8 cellular contexts compared by ENCODE assay signal in genomic region chr6:10722570-10722819, GRCh38. TPM values are rescaled to one million over a fixed set of nuclear protein-coding genes. Genes with fewer than 3 reads are reported as not detected.
DNase-seq lines count a peak whose midpoint lies in the region; ATAC-seq, FAIRE-seq and TF ChIP-seq lines count a peak whose summit lies in the region.

No MANE protein-coding gene starts in this region.

- peaks cover 21% of the 10 kb centered on the region for H3K36me3 Mint-ChIP-seq in activated CD4-positive, alpha-beta T cell treated with anti-CD3 and anti-CD28 coated beads for 36 hours (ENCODE audit: low read depth)
- H3K36me3 Mint-ChIP-seq in activated naive CD8-positive, alpha-beta T cell treated with anti-CD3 and anti-CD28 coated beads, Interleukin-2, amount 10 ng/mL, durations not matched to agents 7 days and 5 days = peaks cover 16% of the 10 kb centered on the region

- no peaks in the 10 kb centered on the region for H3K27me3 Mint-ChIP-seq in activated CD4-positive, alpha-beta T cell treated with anti-CD3 and anti-CD28 coated beads for 36 hours
- H3K27me3 Mint-ChIP-seq in activated naive CD8-positive, alpha-beta T cell treated with anti-CD3 and anti-CD28 coated beads, Interleukin-2, amount 10 ng/mL, durations not matched to agents 7 days and 5 days = no peaks in the 10 kb centered on the region

- peak overlapping the region; percentile 93 for H3K27ac Mint-ChIP-seq in activated CD4-positive, alpha-beta T cell treated with anti-CD3 and anti-CD28 coated beads for 36 hours
- H3K27ac Mint-ChIP-seq in activated naive CD8-positive, alpha-beta T cell treated with anti-CD3 and anti-CD28 coated beads, Interleukin-2, amount 10 ng/mL, durations not matched to agents 7 days and 5 days = peak overlapping the region; percentile 96

- H3K36me3 ChIP-seq in kidney (ENCODE audit: control insufficient read depth in 1 of 2, insufficient read depth in 2 of 2, low read length in 2 of 2) (peaks cover 3 to 17% of the 10 kb centered on the region in 2 donors), suprapubic skin (peaks cover 22% of the 10 kb centered on the region)

- H3K4me1 ChIP-seq in kidney (ENCODE audit: control insufficient read depth in 1 of 2, insufficient read depth in 1 of 2, low read depth in 1 of 2, low read length in 2 of 2) (peaks cover 12 to 17% of the 10 kb centered on the region in 2 donors), suprapubic skin (peaks cover 44% of the 10 kb centered on the region)

- no peak for TF ChIP-seq EP300 in suprapubic skin (IDR thresholded peaks at IDR 0.05)

- intact Hi-C loops in activated CD4-positive, alpha-beta T cell treated with anti-CD3 and anti-CD28 coated beads for 36 hours (cut with DNase I, micrococcal nuclease) = loop anchor here in 1 of 2 experiments (1.0 to 2.0 kb wide), 3 partner anchors 78 to 371 kb away; partner anchors contain the start of gene SMIM13
- intact Hi-C loops in kidney (cut with DNase I) = no loop called here

- POLR2A ChIA-PET in activated CD4-positive, alpha-beta T cell treated with anti-CD3 and anti-CD28 coated beads for 36 hours (lab: Charles Lee) = interaction anchor here (1.0 to 4.2 kb wide), 3 partner anchors 25 to 116 kb away, joined by 4 to 29 read pairs (median 19); partner anchors contain the start of genes C6orf52, MAK, PAK1IP1 and TMEM14B
- POLR2A ChIA-PET in activated naive CD8-positive, alpha-beta T cell treated with anti-CD3 and anti-CD28 coated beads, Interleukin-2, amount 10 ng/mL, durations not matched to agents 7 days and 5 days (lab: Charles Lee) = interaction anchor here (1.0 to 7.5 kb wide), 3 partner anchors 24 to 194 kb away, joined by 3 to 90 read pairs (median 42); partner anchors contain the start of genes C6orf52, PAK1IP1 and TMEM14B

- TF ChIP-seq CTCF in kidney (IDR thresholded peaks at IDR 0.05; ENCODE audit: borderline replicate concordance, extremely low read depth, insufficient read depth) = no peak
- TF ChIP-seq CTCF in suprapubic skin (IDR thresholded peaks at IDR 0.05) = no peak

- H3K9ac ChIP-seq in kidney (ENCODE audit: low read length in 2 of 2) = peak overlapping the region in 1 of 2 donors; percentile 74

- H3K9me3 ChIP-seq in kidney (ENCODE audit: control insufficient read depth in 1 of 2, low read length in 2 of 2) = no peaks in the 10 kb centered on the region
- H3K9me3 ChIP-seq in suprapubic skin = no peaks in the 10 kb centered on the region

- CTCF ChIA-PET in activated CD4-positive, alpha-beta T cell treated with anti-CD3 and anti-CD28 coated beads for 36 hours (lab: Charles Lee) = interaction anchor here (1.2 kb wide), 1 partner anchor 26 kb away, joined by 3 read pairs; no protein-coding TSS in a partner anchor

- WGBS in suprapubic skin = 0% methylated on average over 6 of the region's 6 CpGs

- H3K4me3 Mint-ChIP-seq in activated CD4-positive, alpha-beta T cell treated with anti-CD3 and anti-CD28 coated beads for 36 hours = peak overlapping the region; percentile 92
- peak overlapping the region; percentile 92 for H3K4me3 Mint-ChIP-seq in activated naive CD8-positive, alpha-beta T cell treated with anti-CD3 and anti-CD28 coated beads, Interleukin-2, amount 10 ng/mL, durations not matched to agents 7 days and 5 days

- no peaks in the 10 kb centered on the region for H3K27me3 ChIP-seq in suprapubic skin

- ATAC-seq in activated CD4-positive, alpha-beta T cell treated with anti-CD3 and anti-CD28 coated beads for 36 hours = no peak
- ATAC-seq in activated naive CD8-positive, alpha-beta T cell treated with anti-CD3 and anti-CD28 coated beads, Interleukin-2, amount 10 ng/mL, durations not matched to agents 7 days and 5 days (ENCODE audit: low read depth) = no peak
- ATAC-seq in HG03045 (IDR thresholded peaks at IDR 0.05; ENCODE audit: unreplicated experiment) (no peak), HG03095 (IDR thresholded peaks at IDR 0.05; ENCODE audit: unreplicated experiment) (no peak)

- H3K4me1 Mint-ChIP-seq in activated CD4-positive, alpha-beta T cell treated with anti-CD3 and anti-CD28 coated beads for 36 hours = peaks cover 49% of the 10 kb centered on the region
- peaks cover 32% of the 10 kb centered on the region for H3K4me1 Mint-ChIP-seq in activated naive CD8-positive, alpha-beta T cell treated with anti-CD3 and anti-CD28 coated beads, Interleukin-2, amount 10 ng/mL, durations not matched to agents 7 days and 5 days

- H3K27ac ChIP-seq in kidney (ENCODE audit: low read depth in 2 of 2, low read length in 2 of 2) (peak overlapping the region; percentile 68 to 86), suprapubic skin (peak overlapping the region; percentile 85)

- no peak for DNase-seq in activated CD4-positive, alpha-beta T cell treated with anti-CD3 and anti-CD28 coated beads for 36 hours
- DNase-seq in activated CD4-positive, alpha-beta T cell treated with anti-CD3 and anti-CD28 coated beads, Interleukin-2, amount 50 U/mL, for 48 hours = no peak
- DNase-seq in activated naive CD8-positive, alpha-beta T cell treated with anti-CD3 and anti-CD28 coated beads, Interleukin-2, amount 10 ng/mL, durations not matched to agents 7 days and 5 days = no peak
- DNase-seq in kidney (no peak), suprapubic skin (ENCODE audit: low spot score in 2 of 2) (no peak), midbrain (lab: John Stamatoyannopoulos, UW) (no peak)

- peak overlapping the region; percentile 78 to 94 for H3K4me3 ChIP-seq in kidney (ENCODE audit: low read length in 2 of 2)
- peak overlapping the region; percentile 67 for H3K4me3 ChIP-seq in suprapubic skin

- H3K9me3 Mint-ChIP-seq in activated CD4-positive, alpha-beta T cell treated with anti-CD3 and anti-CD28 coated beads for 36 hours (ENCODE audit: low read depth) = peaks cover 6% of the 10 kb centered on the region
- peaks cover 11% of the 10 kb centered on the region for H3K9me3 Mint-ChIP-seq in activated naive CD8-positive, alpha-beta T cell treated with anti-CD3 and anti-CD28 coated beads, Interleukin-2, amount 10 ng/mL, durations not matched to agents 7 days and 5 days

- no peak for TF ChIP-seq POLR2A in suprapubic skin (IDR thresholded peaks at IDR 0.05)

- no peak for FAIRE-seq in kidney (lab: Jason Lieb, UNC)

RNA-seq across cellular contexts. Expression of gene TMEM14C, which starts 0.4 kb away (rescaled TPM):
- 10 to 100 TPM; 67.6 to 81.7 TPM for total RNA-seq in activated CD4-positive, alpha-beta T cell treated with anti-CD3 and anti-CD28 coated beads for 36 hours
- total RNA-seq in activated naive CD8-positive, alpha-beta T cell treated with anti-CD3 and anti-CD28 coated beads, Interleukin-2, amount 10 ng/mL, durations not matched to agents 7 days and 5 days = 10 to 100 TPM; 41.5 to 44.2 TPM
- 118 TPM for total RNA-seq in kidney
- polyA plus RNA-seq in kidney (ENCODE audit: insufficient read depth, low read depth, low replicate concordance) = 210 TPM
- total RNA-seq in suprapubic skin = 10 to 100 TPM; 63.4 to 76.7 (median 73.7) TPM

RNA-seq across cellular contexts. Expression of gene TMEM14B, which starts 25.1 kb away (rescaled TPM):
- 10 to 100 TPM; 77.2 to 99.3 TPM for total RNA-seq in activated CD4-positive, alpha-beta T cell treated with anti-CD3 and anti-CD28 coated beads for 36 hours
- total RNA-seq in activated naive CD8-positive, alpha-beta T cell treated with anti-CD3 and anti-CD28 coated beads, Interleukin-2, amount 10 ng/mL, durations not matched to agents 7 days and 5 days = 10 to 100 TPM; 81.6 to 90.7 TPM
- total RNA-seq in kidney (82.5 TPM), suprapubic skin (10 to 100 TPM; 40.8 to 64.7 (median 45.5) TPM)
- polyA plus RNA-seq in kidney (ENCODE audit: insufficient read depth, low read depth, low replicate concordance) = 147 TPM

RNA-seq across cellular contexts. Expression of gene PAK1IP1, which starts 27.7 kb away (rescaled TPM):
- total RNA-seq in activated CD4-positive, alpha-beta T cell treated with anti-CD3 and anti-CD28 coated beads for 36 hours = 10 to 100 TPM; 35.6 to 39.4 TPM
- 10 to 100 TPM; 11.1 to 11.6 TPM for total RNA-seq in activated naive CD8-positive, alpha-beta T cell treated with anti-CD3 and anti-CD28 coated beads, Interleukin-2, amount 10 ng/mL, durations not matched to agents 7 days and 5 days
- total RNA-seq in kidney (11.2 TPM), suprapubic skin (10 to 100 TPM in 3 of 4 donors, 1 to 10 TPM in 1; 8.8 to 17.5 (median 13.4) TPM)
- polyA plus RNA-seq in kidney (ENCODE audit: insufficient read depth, low read depth, low replicate concordance) = 11.6 TPM

RNA-seq across cellular contexts. Expression of gene C6orf52, which starts 28.1 kb away (rescaled TPM):
- 1 to 10 TPM; 1.2 to 2.4 TPM for total RNA-seq in activated CD4-positive, alpha-beta T cell treated with anti-CD3 and anti-CD28 coated beads for 36 hours
- 1 to 10 TPM in 1 of 2 experiments, under 1 TPM in 1; 0.54 to 3.0 TPM for total RNA-seq in activated naive CD8-positive, alpha-beta T cell treated with anti-CD3 and anti-CD28 coated beads, Interleukin-2, amount 10 ng/mL, durations not matched to agents 7 days and 5 days
- total RNA-seq in kidney (1.5 TPM), suprapubic skin (not detected)
- polyA plus RNA-seq in kidney (ENCODE audit: insufficient read depth, low read depth, low replicate concordance) = 3.8 TPM
